8 cellular contexts compared by ENCODE assay signal in the genomic region with DNA sequence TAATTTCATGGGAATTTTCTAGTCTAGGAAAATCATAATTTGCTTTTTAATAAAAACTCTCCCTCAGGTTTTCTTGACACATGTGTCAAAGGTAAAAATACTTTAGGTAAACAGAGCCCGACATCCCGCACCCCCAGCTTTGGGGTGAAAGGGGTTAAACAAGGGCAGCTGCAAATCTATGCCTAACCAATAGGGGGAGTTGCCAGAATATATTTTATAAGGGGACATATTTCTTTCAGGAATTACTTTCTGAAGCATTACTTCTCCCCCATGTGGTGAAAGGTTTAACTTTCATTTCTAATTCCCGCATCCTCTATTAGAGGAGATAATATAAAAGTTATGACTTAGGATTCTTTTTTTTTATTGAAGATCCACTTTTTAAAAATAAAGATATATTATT. TPM values are rescaled to one million over a fixed set of nuclear protein-coding genes. Genes with fewer than 3 reads are reported as not detected.
DNase-seq lines count a peak whose midpoint lies in the region; ATAC-seq and TF ChIP-seq lines count a peak whose summit lies in the region.

No MANE protein-coding gene starts in this region.

- TF ChIP-seq CTCF in HFF-Myc (IDR thresholded peaks at IDR 0.05; ENCODE audit: low read depth, low read length, missing control alignments) (peak; percentile 41), WI38 (IDR thresholded peaks at IDR 0.05; ENCODE audit: low read depth, low read length) (0 out of 2 replicates have a peak, but pooled peaks have one; percentile 12)

- intact Hi-C loops in left colon (cut with DNase I, micrococcal nuclease), result no loop called here

- no peak overlapping the region for H3K4me3 ChIP-seq in HFF-Myc (replicated peaks; ENCODE audit: low read depth, low read length)
- no peak overlapping the region for H3K4me3 ChIP-seq in WI38 (ENCODE audit: low read depth, low read length)

- peak; percentile 75 for ATAC-seq in left colon
- ATAC-seq in HG03097 (IDR thresholded peaks at IDR 0.05; ENCODE audit: low FRiP score, unreplicated experiment), result no peak
- no peak for ATAC-seq in GM21786 (IDR thresholded peaks at IDR 0.05; ENCODE audit: unreplicated experiment)
- ATAC-seq in HG03457 (IDR thresholded peaks at IDR 0.05; ENCODE audit: unreplicated experiment), result no peak

- DNase-seq in COLO829 (ENCODE audit: low spot score) (peak; percentile 28), HFF-Myc (ENCODE audit: extremely low read depth, low read depth) (no peak), left colon (peak in 1 of 2 donors; percentile 11), middle frontal gyrus (ENCODE audit: extremely low spot score, low spot score) (no peak)

RNA-seq across cellular contexts. Expression of a gene that starts 53.9 kb away (rescaled TPM):
- total RNA-seq in left colon, result 100 to 1,000 TPM; 241 to 301 TPM
